In genomic region chr1:224450956-224451350, GRCh38 we compare ENCODE assay signal across 17 cellular contexts.
"Had no signal": no experiment of that assay in that cellular context is flagged by ENCODE, and none has a peak within 500 bp of the region (broad histone marks: within the 10 kb centered on the region; RNA-seq: fewer than 3 reads in every experiment).

No MANE protein-coding gene starts in this region.

- H3K4me1 Mint-ChIP-seq: nephron had no signal

- FAIRE-seq: urothelium cell line had no signal

- DNase-seq: activated CD4-positive, alpha-beta memory T cell treated with anti-CD3 and anti-CD28 coated beads, Interleukin-2, amount 10 ng/mL, durations not matched to agents 7 days and 5 days; activated CD8-positive, alpha-beta memory T cell treated with anti-CD3 and anti-CD28 coated beads, Interleukin-2, amount 50 U/mL, for 4 hours; activated gamma-delta T cell; activated T-cell treated with anti-CD3 and anti-CD28 coated beads, Interleukin-2, amount 50 U/mL, for 72 hours; amygdala; erythroblast; hippocampal formation; mesendoderm; sigmoid colon; stimulated activated CD4-positive, alpha-beta T cell treated with anti-CD3 and anti-CD28 coated beads, Interleukin-2, amount 100 ng/mL, for 24 hours; WERI-Rb-1 had no signal

- H3K27me3 ChIP-seq: sigmoid colon had no signal

- H3K27ac ChIP-seq: sigmoid colon, thoracic aorta, WERI-Rb-1 had no signal

- H3K27me3 Mint-ChIP-seq: activated CD4-positive, alpha-beta memory T cell treated with anti-CD3 and anti-CD28 coated beads, Interleukin-2, amount 10 ng/mL, durations not matched to agents 7 days and 5 days; brain; dendritic cell treated with granulocyte-macrophage colony-stimulating factor and Interleukin-4, amounts not matched to agents 40 ng/mL and 50 ng/mL, for 4 days had no signal

- H3K9me3 Mint-ChIP-seq: activated naive CD4-positive, alpha-beta T cell treated with anti-CD3 and anti-CD28 coated beads, Interleukin-2, amount 50 U/mL, for 72 hours; activated T-cell treated with anti-CD3 and anti-CD28 coated beads, Interleukin-2, amount 50 U/mL, for 72 hours; brain; dendritic cell treated with granulocyte-macrophage colony-stimulating factor and Interleukin-4, amounts not matched to agents 40 ng/mL and 50 ng/mL, for 4 days; nephron had no signal

- H3K36me3 Mint-ChIP-seq: activated naive CD4-positive, alpha-beta T cell treated with anti-CD3 and anti-CD28 coated beads, Interleukin-2, amount 50 U/mL, for 72 hours had no signal

- ATAC-seq: activated naive CD4-positive, alpha-beta T cell treated with anti-CD3 and anti-CD28 coated beads, Interleukin-2, amount 50 U/mL, for 72 hours; activated T-cell treated with anti-CD3 and anti-CD28 coated beads, Interleukin-2, amount 50 U/mL, for 72 hours had no signal

- H3K4me3 ChIP-seq: sigmoid colon, thoracic aorta had no signal

- H3K36me3 ChIP-seq: sigmoid colon, thoracic aorta, WERI-Rb-1 had no signal

- H3K27ac Mint-ChIP-seq: activated naive CD4-positive, alpha-beta T cell treated with anti-CD3 and anti-CD28 coated beads, Interleukin-2, amount 50 U/mL, for 72 hours; activated T-cell treated with anti-CD3 and anti-CD28 coated beads, Interleukin-2, amount 50 U/mL, for 72 hours; brain; nephron had no signal

- H3K9me3 ChIP-seq: sigmoid colon, thoracic aorta had no signal

- H3K4me3 Mint-ChIP-seq: activated CD4-positive, alpha-beta memory T cell treated with anti-CD3 and anti-CD28 coated beads, Interleukin-2, amount 10 ng/mL, durations not matched to agents 7 days and 5 days; activated T-cell treated with anti-CD3 and anti-CD28 coated beads, Interleukin-2, amount 50 U/mL, for 72 hours; brain; dendritic cell treated with granulocyte-macrophage colony-stimulating factor and Interleukin-4, amounts not matched to agents 40 ng/mL and 50 ng/mL, for 4 days; nephron had no signal
